In genomic region chr2:16207151-16207550, GRCh38 we compare ENCODE assay signal across 8 cellular contexts.
"Had no signal": no experiment of that assay in that cellular context is flagged by ENCODE, and none has a peak within 500 bp of the region (broad histone marks: within the 10 kb centered on the region; RNA-seq: fewer than 3 reads in every experiment).

No MANE protein-coding gene starts in this region.

- DNase-seq: GOT3, H7, HFFc6 had no signal

- H3K4me3 Mint-ChIP-seq: HFFc6, IgD-negative memory B cell had no signal

- H3K4me1 Mint-ChIP-seq: IgD-negative memory B cell had no signal

- ATAC-seq: HCT116, HepG2 had no signal

- H3K36me3 ChIP-seq: HAP-1 had no signal

- H3K4me1 ChIP-seq: HAP-1 had no signal

- H3K27ac ChIP-seq: HL-60 had no signal

- H3K27ac Mint-ChIP-seq: HFFc6, IgD-negative memory B cell had no signal

- H3K36me3 Mint-ChIP-seq: IgD-negative memory B cell had no signal

- H3K4me3 ChIP-seq: HAP-1 had no signal
